ENCODE assay signal across 8 cellular contexts in genomic region chr1:200038987-200039848, GRCh38. TPM values are rescaled to one million over a fixed set of nuclear protein-coding genes. Genes with fewer than 3 reads are reported as not detected.
DNase-seq lines count a peak whose midpoint lies in the region; ATAC-seq, FAIRE-seq and TF ChIP-seq lines count a peak whose summit lies in the region.

No MANE protein-coding gene starts in this region.

- no TSS peak for BruUV-seq in HepG2 (replicated peaks; lab: Mats Ljungman, UMichigan)

- intact Hi-C loops in breast epithelium (cut with DNase I; ENCODE audit: low total_unique reads) (no loop called here), HepG2 (cut with micrococcal nuclease; ENCODE audit: unreplicated experiment) (no loop called here), tibial artery (cut with DNase I; ENCODE audit: low total_unique reads) (no loop called here)

- no peak overlapping the region for H3K9ac ChIP-seq in HepG2 (ENCODE audit: insufficient read depth, low read depth, low read length)

- peak overlapping the region; percentile 84 for H3K4me2 ChIP-seq in HepG2 (ENCODE audit: low read depth, low read length)

- FAIRE-seq in HepG2 (lab: Jason Lieb, UNC) = no peak

- CTCF ChIA-PET in activated naive CD4-positive, alpha-beta T cell treated with anti-CD3 and anti-CD28 coated beads, Interleukin-2, amount 10 ng/mL, durations not matched to agents 7 days and 5 days (lab: Charles Lee) = interaction anchor here (0.6 kb wide), 1 partner anchor 15 kb away, joined by 3 read pairs; no protein-coding TSS in a partner anchor
- CTCF ChIA-PET in HepG2 (lab: Yijun Ruan, JAX; ENCODE audit: low intra/inter-chr PET ratio, low total read pairs) = no interaction called here

- H3K9me3 ChIP-seq in breast epithelium = no peaks in the 10 kb centered on the region
- no peaks in the 10 kb centered on the region for H3K9me3 ChIP-seq in HepG2 (ENCODE audit: low read length)
- H3K9me3 ChIP-seq in tibial artery = no peaks in the 10 kb centered on the region

- no peak for TF ChIP-seq EP300 in HepG2 (IDR thresholded peaks at IDR 0.05; ENCODE audit: low read depth in 2 of 2, low read length in 2 of 2)
- no peak for TF ChIP-seq EP300 in HepG2 (CRISPR knock-in tag; IDR thresholded peaks at IDR 0.05; ENCODE audit: borderline replicate concordance)

- H3K27me3 Mint-ChIP-seq in activated naive CD4-positive, alpha-beta T cell treated with anti-CD3 and anti-CD28 coated beads, Interleukin-2, amount 10 ng/mL, durations not matched to agents 7 days and 5 days = peaks cover 63% of the 10 kb centered on the region

- peak; percentile 47 for DNase-seq in activated naive CD4-positive, alpha-beta T cell treated with anti-CD3 and anti-CD28 coated beads, Interleukin-2, amount 10 ng/mL, durations not matched to agents 7 days and 5 days
- DNase-seq in activated naive CD4-positive, alpha-beta T cell (lab: John Stamatoyannopoulos, UW) = no peak
- DNase-seq in NCI-H510A (lab: John Stamatoyannopoulos, UW) (peak; percentile 32), breast epithelium (ENCODE audit: low spot score in 2 of 2) (no peak), HepG2 (ENCODE audit: low spot score) (no peak), tibial artery (peak in 1 of 2 donors; percentile 65)

- H3K27ac Mint-ChIP-seq in activated naive CD4-positive, alpha-beta T cell treated with anti-CD3 and anti-CD28 coated beads, Interleukin-2, amount 10 ng/mL, durations not matched to agents 7 days and 5 days = peak overlapping the region; percentile 60

- no peaks in the 10 kb centered on the region for H3K79me2 ChIP-seq in HepG2 (ENCODE audit: insufficient read depth, low read length)

- H3K4me3 Mint-ChIP-seq in activated naive CD4-positive, alpha-beta T cell treated with anti-CD3 and anti-CD28 coated beads, Interleukin-2, amount 10 ng/mL, durations not matched to agents 7 days and 5 days = peak overlapping the region; percentile 57

- no peaks in the 10 kb centered on the region for H3K36me3 Mint-ChIP-seq in activated naive CD4-positive, alpha-beta T cell treated with anti-CD3 and anti-CD28 coated beads, Interleukin-2, amount 10 ng/mL, durations not matched to agents 7 days and 5 days

- ATAC-seq in HepG2 (peak; percentile 41), GM21390 (IDR thresholded peaks at IDR 0.05; ENCODE audit: unreplicated experiment) (no peak), HG03342 (IDR thresholded peaks at IDR 0.05; ENCODE audit: unreplicated experiment) (no peak)

- TF ChIP-seq POLR2A in breast epithelium (IDR thresholded peaks at IDR 0.05) (no peak), HepG2 (IDR thresholded peaks at IDR 0.05; ENCODE audit: insufficient read depth in 1 of 2, low read depth in 2 of 2, low read length in 2 of 2) (no peak)

- TF ChIP-seq CTCF in breast epithelium (IDR thresholded peaks at IDR 0.05) = no peak
- TF ChIP-seq CTCF in HepG2 (CRISPR knock-in tag; IDR thresholded peaks at IDR 0.05) = no peak
- no peak for TF ChIP-seq CTCF in tibial artery (IDR thresholded peaks at IDR 0.05)

- H3K27ac ChIP-seq in breast epithelium = peak overlapping the region in 1 of 2 donors; percentile 43
- H3K27ac ChIP-seq in HepG2 (ENCODE audit: extremely low read length, insufficient read depth, low read length) = no peak overlapping the region
- no peak overlapping the region for H3K27ac ChIP-seq in tibial artery

- H3K4me1 ChIP-seq in breast epithelium (peaks cover 0 to 14% of the 10 kb centered on the region in 2 donors), HepG2 (ENCODE audit: insufficient read depth, low read length) (peaks cover 47% of the 10 kb centered on the region), tibial artery (peaks cover 0 to 68% (median 42%) of the 10 kb centered on the region in 4 donors)

- no peak for TF ChIP-seq RAD21 in HepG2 (CRISPR knock-in tag; IDR thresholded peaks at IDR 0.05)

- no peaks in the 10 kb centered on the region for H3K9me3 Mint-ChIP-seq in activated naive CD4-positive, alpha-beta T cell treated with anti-CD3 and anti-CD28 coated beads, Interleukin-2, amount 10 ng/mL, durations not matched to agents 7 days and 5 days

- H3K4me3 ChIP-seq in breast epithelium = peak overlapping the region; percentile 46 to 72 (median 48)
- H3K4me3 ChIP-seq in HepG2 (replicated peaks in 1 of 3; ENCODE audit: insufficient read depth in 1 of 3, low read depth in 2 of 3, low read length in 3 of 3) = peak overlapping the region; percentile 42 to 62 (median 44); a peak in 4 of 6 replicates
- H3K4me3 ChIP-seq in tibial artery = peak overlapping the region; percentile 40 to 50

- peaks cover 2 to 100% of the 10 kb centered on the region in 2 donors for H3K27me3 ChIP-seq in breast epithelium
- peaks cover 13 to 70% of the 10 kb centered on the region in 2 experiments for H3K27me3 ChIP-seq in HepG2 (ENCODE audit: control insufficient read depth in 1 of 2, insufficient read depth in 2 of 2, low read length in 2 of 2)
- peaks cover 0 to 96% of the 10 kb centered on the region in 2 donors for H3K27me3 ChIP-seq in tibial artery

- H3K4me1 Mint-ChIP-seq in activated naive CD4-positive, alpha-beta T cell treated with anti-CD3 and anti-CD28 coated beads, Interleukin-2, amount 10 ng/mL, durations not matched to agents 7 days and 5 days = peaks cover 18% of the 10 kb centered on the region

- no peak overlapping the region for H2AFZ ChIP-seq in HepG2 (ENCODE audit: low read length)

- H4K20me1 ChIP-seq in HepG2 (ENCODE audit: insufficient read depth, low read length) = no peaks in the 10 kb centered on the region; the same call in 1 of the 2 replicates

- 4% methylated on average over 24 of the region's 79 CpGs for WGBS in HepG2 (ENCODE audit: low lambda C conversion rate)

- H3K36me3 ChIP-seq in breast epithelium (no peaks in the 10 kb centered on the region), HepG2 (replicated peaks in 1 of 2; ENCODE audit: control insufficient read depth in 1 of 2, insufficient read depth in 2 of 2, low read length in 2 of 2) (no peaks in the 10 kb centered on the region), tibial artery (no peaks in the 10 kb centered on the region)

- in situ Hi-C loops in HepG2 (cut with HindIII; ENCODE audit: extremely low pct_ligation_motif_present, low pct_unique_long_range_greater_than_20kb) = no loop called here

- POLR2A ChIA-PET in HepG2 (lab: Yijun Ruan, JAX) = no interaction called here

TF ChIP-seq in HepG2, 621 proteins besides CTCF, POLR2A, EP300 and RAD21 (continues in another document):
- TF ChIP-seq, protein P1, sequence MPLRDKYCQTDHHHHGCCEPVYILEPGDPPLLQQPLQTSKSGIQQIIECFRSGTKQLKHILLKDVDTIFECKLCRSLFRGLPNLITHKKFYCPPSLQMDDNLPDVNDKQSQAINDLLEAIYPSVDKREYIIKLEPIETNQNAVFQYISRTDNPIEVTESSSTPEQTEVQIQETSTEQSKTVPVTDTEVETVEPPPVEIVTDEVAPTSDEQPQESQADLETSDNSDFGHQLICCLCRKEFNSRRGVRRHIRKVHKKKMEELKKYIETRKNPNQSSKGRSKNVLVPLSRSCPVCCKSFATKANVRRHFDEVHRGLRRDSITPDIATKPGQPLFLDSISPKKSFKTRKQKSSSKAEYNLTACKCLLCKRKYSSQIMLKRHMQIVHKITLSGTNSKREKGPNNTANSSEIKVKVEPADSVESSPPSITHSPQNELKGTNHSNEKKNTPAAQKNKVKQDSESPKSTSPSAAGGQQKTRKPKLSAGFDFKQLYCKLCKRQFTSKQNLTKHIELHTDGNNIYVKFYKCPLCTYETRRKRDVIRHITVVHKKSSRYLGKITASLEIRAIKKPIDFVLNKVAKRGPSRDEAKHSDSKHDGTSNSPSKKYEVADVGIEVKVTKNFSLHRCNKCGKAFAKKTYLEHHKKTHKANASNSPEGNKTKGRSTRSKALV (CRISPR knock-in tag; IDR thresholded peaks at IDR 0.05) = peak; percentile 91; the same call in 1 of the 2 replicates
- TF ChIP-seq SATB2 (CRISPR knock-in tag; IDR thresholded peaks at IDR 0.05) (no peak), SAFB2 (CRISPR knock-in tag; IDR thresholded peaks at IDR 0.05; ENCODE audit: borderline replicate concordance, low read depth) (no peak), HINFP (CRISPR knock-in tag; IDR thresholded peaks at IDR 0.05; ENCODE audit: low read depth) (no peak), ZSCAN20 (CRISPR knock-in tag; IDR thresholded peaks at IDR 0.05; ENCODE audit: borderline replicate concordance) (0 out of 2 replicates have a peak, but pooled peaks have one; percentile 53)

RNA-seq across cellular contexts. Expression of gene NR5A2, which starts 11.7 kb away (rescaled TPM):
- total RNA-seq in breast epithelium = 1 to 10 TPM; 4.1 to 5.6 (median 4.9) TPM
- 2.8 and 2.9 TPM in 2 replicates for total RNA-seq in HepG2 (2016; rRNA removed; fragmentation: Illumina TruSeq; extraction: Trizol)
- total RNA-seq in HepG2 (2016; cell fraction: cytosol; rRNA removed; fragmentation: Illumina TruSeq; extraction: Trizol; ENCODE audit: low read depth) = 1.1 and 1.9 TPM in 2 replicates
- total RNA-seq in HepG2 (2016; cell fraction: insoluble cytoplasmic fraction; rRNA removed; fragmentation: Illumina TruSeq; extraction: Trizol) = 2.4 and 4.2 TPM in 2 replicates
- 1.6 TPM in 2 replicates for total RNA-seq in HepG2 (2016; cell fraction: membrane; rRNA removed; fragmentation: Illumina TruSeq; extraction: Trizol)
- total RNA-seq in HepG2 (2016; cell fraction: nucleus; rRNA removed; fragmentation: Illumina TruSeq; extraction: Trizol) = 5.1 and 5.5 TPM in 2 replicates
- 0.12 and 0.24 TPM in 2 replicates for polyA plus RNA-seq in HepG2 (2011; rRNA removed)
- polyA plus RNA-seq in HepG2 (2011; cell fraction: cytosol; rRNA removed) = 0.08 and 0.19 TPM in 2 replicates
- 0.32 and 0.33 TPM in 2 replicates for polyA plus RNA-seq in HepG2 (2011; cell fraction: nucleus; rRNA removed)
- 0.12 and 0.17 TPM in 2 replicates for polyA plus RNA-seq in HepG2 (2012)
- 0.09 and 0.17 TPM in 2 replicates for polyA plus RNA-seq in HepG2 (2016; cell fraction: cytosol; fragmentation: Illumina TruSeq; extraction: Trizol; ENCODE audit: low read depth)
- polyA plus RNA-seq in HepG2 (2016; cell fraction: insoluble cytoplasmic fraction; fragmentation: Illumina TruSeq; extraction: Trizol; ENCODE audit: low read depth) = 2.0 and 2.5 TPM in 2 replicates
- polyA plus RNA-seq in HepG2 (2016; cell fraction: membrane; fragmentation: Illumina TruSeq; extraction: Trizol; ENCODE audit: low read depth) = 0.42 and 0.54 TPM in 2 replicates
- polyA plus RNA-seq in HepG2 (2016; cell fraction: nucleus; fragmentation: Illumina TruSeq; extraction: Trizol; ENCODE audit: insufficient read depth, low read depth) = 2.8 and 3.1 TPM in 2 replicates
- polyA minus RNA-seq in HepG2 (2011; rRNA and poly(A)+ RNA removed; ENCODE audit: low replicate concordance) = 0.10 TPM in 1 of 2 replicates, not detected in the other
- polyA minus RNA-seq in HepG2 (2011; cell fraction: cytosol; rRNA and poly(A)+ RNA removed) = 0.35 and 0.40 TPM in 2 replicates
- polyA minus RNA-seq in HepG2 (2011; cell fraction: nucleus; rRNA and poly(A)+ RNA removed) = 0.99 and 1.4 TPM in 2 replicates

Comparison
In these comparisons a context has a peak if more than half of its experiments do, and no peak if none do; other contexts are left out.
1. DNase-seq: peak in activated naive CD4-positive, alpha-beta T cell treated with anti-CD3 and anti-CD28 coated beads, Interleukin-2, amount 10 ng/mL, durations not matched to agents 7 days and 5 days (single experiment) and NCI-H510A (single experiment); none in activated naive CD4-positive, alpha-beta T cell (0 of 4), breast epithelium (0 of 2) and HepG2 (single experiment).
2. Peak in every context shown above with its lines, with median percentiles within 50 percentile points of each other: H3K4me3 ChIP-seq.